ENCODE assay signal across 8 cellular contexts in genomic region chr12:1795785-1796514, GRCh38. TPM values are rescaled to one million over a fixed set of nuclear protein-coding genes. Genes with fewer than 3 reads are reported as not detected.
A peak's percentile ranks its signal among the peaks of the same experiment; 100 is the strongest.
DNase-seq lines count a peak whose midpoint lies in the region; ATAC-seq and TF ChIP-seq lines count a peak whose summit lies in the region.

No MANE protein-coding gene starts in this region.

- no peaks in the 10 kb centered on the region for H3K36me3 ChIP-seq in kidney epithelial cell (ENCODE audit: control insufficient read depth, insufficient read depth, low read length)

- TF ChIP-seq CTCF in AG09309 (IDR thresholded peaks at IDR 0.05; ENCODE audit: control insufficient read depth, insufficient read depth, low read depth, low read length, missing control alignments): peak; percentile 71
- TF ChIP-seq CTCF in kidney epithelial cell (IDR thresholded peaks at IDR 0.05; ENCODE audit: insufficient read depth, low read length, poor library complexity, severe bottlenecking): peak; percentile 52

- peak; percentile 74 for ATAC-seq in GM18861 (IDR thresholded peaks at IDR 0.05; ENCODE audit: unreplicated experiment)
- ATAC-seq in HG03066 (IDR thresholded peaks at IDR 0.05; ENCODE audit: low read depth, unreplicated experiment): peak; percentile 83

- peak; percentile 35 for DNase-seq in AG09309 (ENCODE audit: low read depth)
- peak; percentile 61 for DNase-seq in NCI-H2196 treated with DMSO at 0.1 percent for 48 hours (lab: John Stamatoyannopoulos, UW; ENCODE audit: unreplicated experiment)
- DNase-seq in activated CD4-positive, CD25-positive, alpha-beta regulatory T cell treated with anti-CD3 and anti-CD28 coated beads, Interleukin-2, amount 50 U/mL, for 16 hours (ENCODE audit: low read depth, low spot score): peak; percentile 87
- DNase-seq in central memory CD4-positive, alpha-beta T cell: peak; percentile 93
- DNase-seq in kidney epithelial cell (ENCODE audit: low read depth): peak; percentile 53
- DNase-seq in stimulated activated CD4-positive, alpha-beta T cell treated with anti-CD3 and anti-CD28 coated beads, Interleukin-15, amount 100 ng/mL, for 48 hours (ENCODE audit: low read depth in 2 of 2): peak; percentile 88 to 94

- H3K4me3 ChIP-seq in AG09309 (ENCODE audit: control insufficient read depth, low read depth, low read length) (peak overlapping the region; percentile 45), kidney epithelial cell (ENCODE audit: low read depth, low read length) (peak overlapping the region; percentile 30)

- peaks cover 8% of the 10 kb centered on the region for H3K27me3 ChIP-seq in kidney epithelial cell (ENCODE audit: control insufficient read depth, insufficient read depth, low read length)

RNA-seq across cellular contexts. Expression of gene LRTM2, which starts 24.4 kb away (rescaled TPM):
- total RNA-seq in kidney epithelial cell: not detected in 2 replicates

Comparison
In these comparisons a context has a peak if more than half of its experiments do, and no peak if none do; other contexts are left out.
1. Peak in every context shown above with its lines: DNase-seq, ATAC-seq and H3K4me3 ChIP-seq.
2. DNase-seq: peak in every context shown above with its lines; median percentile 93 in central memory CD4-positive, alpha-beta T cell; 91 in stimulated activated CD4-positive, alpha-beta T cell treated with anti-CD3 and anti-CD28 coated beads, Interleukin-15, amount 100 ng/mL, for 48 hours; 87 in activated CD4-positive, CD25-positive, alpha-beta regulatory T cell treated with anti-CD3 and anti-CD28 coated beads, Interleukin-2, amount 50 U/mL, for 16 hours; 61 in NCI-H2196 treated with DMSO at 0.1 percent for 48 hours; 53 in kidney epithelial cell; 35 in AG09309.